8 cellular contexts compared by ENCODE assay signal in the genomic region with DNA sequence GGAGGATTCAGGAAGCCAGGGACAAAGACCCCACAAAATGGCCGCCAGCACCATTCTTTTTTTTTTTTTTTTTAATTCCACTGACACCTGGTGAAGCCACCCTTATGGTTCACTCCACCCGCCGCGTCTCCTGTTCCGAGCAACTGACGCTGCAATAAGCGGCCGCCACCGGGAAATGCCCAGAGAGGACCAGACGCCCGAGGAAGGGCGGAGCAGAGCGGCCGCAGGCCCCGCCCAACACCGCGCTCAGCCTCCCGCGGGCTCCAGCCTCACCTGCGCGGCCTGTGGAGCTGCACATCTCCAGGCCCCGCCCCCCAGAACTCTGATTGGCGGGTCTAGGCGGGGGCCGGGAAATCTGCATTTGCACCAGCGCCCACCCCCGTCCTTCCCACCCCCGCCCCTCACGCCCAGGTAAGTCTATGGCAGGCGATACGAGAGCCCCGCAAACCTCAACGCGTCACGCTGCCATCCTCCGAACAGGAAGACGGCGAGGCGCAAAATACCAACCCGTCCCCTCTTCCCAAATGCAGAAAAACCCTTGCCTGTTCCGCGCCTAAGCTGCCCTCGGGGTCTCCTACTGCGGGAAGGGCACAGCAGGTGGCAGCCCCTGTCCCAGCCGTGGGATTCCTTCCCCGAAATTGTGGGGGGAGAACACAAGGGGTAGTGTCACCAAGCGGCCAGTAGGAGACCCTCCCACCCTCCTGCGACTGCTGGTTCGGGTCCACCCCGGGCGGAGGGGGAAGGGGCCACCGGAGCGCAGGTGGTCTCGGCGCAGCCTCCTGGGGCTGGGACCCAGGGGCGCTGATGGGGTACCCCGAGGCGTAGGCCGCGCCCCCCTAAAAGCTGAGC. TPM values are rescaled to one million over a fixed set of nuclear protein-coding genes. Genes with fewer than 3 reads are reported as not detected.
A peak's percentile ranks its signal among the peaks of the same experiment; 100 is the strongest.
DNase-seq lines count a peak whose midpoint lies in the region; ATAC-seq and TF ChIP-seq lines count a peak whose summit lies in the region.

No MANE protein-coding gene starts in this region.

- peak overlapping the region; percentile 57 for H3K9ac ChIP-seq in OCI-LY3 (ENCODE audit: low read length)

- DNase-seq in CD1c-positive myeloid dendritic cell (ENCODE audit: extremely low spot score), result peak; percentile 2
- peak; percentile 55 for DNase-seq in activated naive CD8-positive, alpha-beta T cell treated with anti-CD3 and anti-CD28 coated beads, Interleukin-2, amount 50 U/mL, for 24 hours
- DNase-seq in left cardiac atrium, result peak; percentile 73
- no peak for DNase-seq in osteocyte (ENCODE audit: extremely low spot score, unreplicated experiment)
- DNase-seq in upper lobe of right lung, result peak; percentile 94
- no peak for DNase-seq in OCI-M2 (lab: John Stamatoyannopoulos, UW; ENCODE audit: unreplicated experiment)

- H3K27ac ChIP-seq in OCI-LY3 (ENCODE audit: low read length) (no peak overlapping the region), upper lobe of right lung (peak overlapping the region; percentile 65)

- ATAC-seq in HG03432 (IDR thresholded peaks at IDR 0.05; ENCODE audit: unreplicated experiment), result peak; percentile 60
- peak; percentile 88 for ATAC-seq in activated naive CD8-positive, alpha-beta T cell treated with anti-CD3 and anti-CD28 coated beads, Interleukin-2, amount 50 U/mL, for 24 hours
- peak; percentile 83 to 97 for ATAC-seq in left cardiac atrium
- ATAC-seq in upper lobe of right lung, result peak; percentile 98

- no peaks in the 10 kb centered on the region for H3K9me3 Mint-ChIP-seq in activated naive CD8-positive, alpha-beta T cell treated with anti-CD3 and anti-CD28 coated beads, Interleukin-2, amount 50 U/mL, for 24 hours
- no peaks in the 10 kb centered on the region for H3K9me3 Mint-ChIP-seq in osteocyte (ENCODE audit: unreplicated experiment)

- H3K9me3 ChIP-seq in OCI-LY3 (ENCODE audit: insufficient read depth, low read length) (no peaks in the 10 kb centered on the region), upper lobe of right lung (no peaks in the 10 kb centered on the region)

- TF ChIP-seq CTCF in OCI-LY3 (IDR thresholded peaks at IDR 0.05; ENCODE audit: low read depth, low read length) (no peak), osteocyte (IDR thresholded peaks at IDR 0.05) (peak; percentile 54), upper lobe of right lung (IDR thresholded peaks at IDR 0.05) (peak; percentile 21)

- H3K27me3 Mint-ChIP-seq in activated naive CD8-positive, alpha-beta T cell treated with anti-CD3 and anti-CD28 coated beads, Interleukin-2, amount 50 U/mL, for 24 hours, result peaks cover 44% of the 10 kb centered on the region
- H3K27me3 Mint-ChIP-seq in osteocyte (ENCODE audit: unreplicated experiment), result no peaks in the 10 kb centered on the region

- H3K27me3 ChIP-seq in OCI-LY3 (ENCODE audit: low read depth, low read length) (peaks cover 13% of the 10 kb centered on the region), upper lobe of right lung (no peaks in the 10 kb centered on the region)

- H3K36me3 ChIP-seq in OCI-LY3 (replicated peaks; ENCODE audit: low read depth, low read length) (no peaks in the 10 kb centered on the region), upper lobe of right lung (no peaks in the 10 kb centered on the region)

- H3K4me1 Mint-ChIP-seq in activated naive CD8-positive, alpha-beta T cell treated with anti-CD3 and anti-CD28 coated beads, Interleukin-2, amount 50 U/mL, for 24 hours, result peaks cover 9% of the 10 kb centered on the region
- H3K4me1 Mint-ChIP-seq in osteocyte (ENCODE audit: unreplicated experiment), result peaks cover 8% of the 10 kb centered on the region

- H3K4me3 Mint-ChIP-seq in activated naive CD8-positive, alpha-beta T cell treated with anti-CD3 and anti-CD28 coated beads, Interleukin-2, amount 50 U/mL, for 24 hours, result peak overlapping the region; percentile 62
- H3K4me3 Mint-ChIP-seq in osteocyte (ENCODE audit: unreplicated experiment), result peak overlapping the region; percentile 88

- no peaks in the 10 kb centered on the region for H3K79me2 ChIP-seq in OCI-LY3 (ENCODE audit: low read length)

- H3K4me1 ChIP-seq in OCI-LY3 (ENCODE audit: low read length) (peaks cover 7% of the 10 kb centered on the region), upper lobe of right lung (no peaks in the 10 kb centered on the region)

- H4K20me1 ChIP-seq in OCI-LY3 (ENCODE audit: insufficient read depth, low read length), result no peaks in the 10 kb centered on the region

- H3K4me3 ChIP-seq in OCI-LY3 (ENCODE audit: low read length) (peak overlapping the region; percentile 76), upper lobe of right lung (peak overlapping the region; percentile 76)

- peak overlapping the region; percentile 67 for H3K4me2 ChIP-seq in OCI-LY3 (ENCODE audit: low read length)

- peak overlapping the region; percentile 84 for H2AFZ ChIP-seq in OCI-LY3 (ENCODE audit: low read depth, low read length)

- no peak overlapping the region for H3K27ac Mint-ChIP-seq in activated naive CD8-positive, alpha-beta T cell treated with anti-CD3 and anti-CD28 coated beads, Interleukin-2, amount 50 U/mL, for 24 hours
- H3K27ac Mint-ChIP-seq in osteocyte (ENCODE audit: unreplicated experiment), result peak overlapping the region; percentile 50

- H3K36me3 Mint-ChIP-seq in activated naive CD8-positive, alpha-beta T cell treated with anti-CD3 and anti-CD28 coated beads, Interleukin-2, amount 50 U/mL, for 24 hours (ENCODE audit: low read depth), result peaks cover 2% of the 10 kb centered on the region
- H3K36me3 Mint-ChIP-seq in osteocyte (ENCODE audit: unreplicated experiment), result no peaks in the 10 kb centered on the region

- intact Hi-C loops in left cardiac atrium (cut with DNase I) (no loop called here), upper lobe of right lung (cut with DNase I) (no loop called here)

RNA-seq across cellular contexts. Expression of gene ATP9A, which starts 0.9 kb away (rescaled TPM):
- total RNA-seq in left cardiac atrium (10 to 100 TPM; 27.6 to 28.0 TPM), osteocyte (58.4 and 65.3 TPM in 2 replicates), upper lobe of right lung (32.1 TPM)

RNA-seq across cellular contexts. Expression of gene SALL4, which starts 35.1 kb away (rescaled TPM):
- total RNA-seq in left cardiac atrium, result under 1 TPM; 0.09 to 0.13 TPM
- total RNA-seq in osteocyte, result 1.8 and 2.6 TPM in 2 replicates
- 0.43 TPM for total RNA-seq in upper lobe of right lung

Comparison
In these comparisons a context has a peak if more than half of its experiments do, and no peak if none do; other contexts are left out.
1. DNase-seq: peak in CD1c-positive myeloid dendritic cell (single experiment), activated naive CD8-positive, alpha-beta T cell treated with anti-CD3 and anti-CD28 coated beads, Interleukin-2, amount 50 U/mL, for 24 hours (single experiment), left cardiac atrium (single experiment) and upper lobe of right lung (single experiment); none in osteocyte (single experiment) and OCI-M2 (single experiment).
2. Peak in every context shown above with its lines, with median percentiles within 50 percentile points of each other: ATAC-seq.